Comparison of ENCODE assay signal across 14 cellular contexts in genomic region chr9:8651830-8652229, GRCh38.
DNase-seq lines count a peak whose midpoint lies in the region; ATAC-seq and TF ChIP-seq lines count a peak whose summit lies in the region.
"Had no signal": no experiment of that assay in that cellular context is flagged by ENCODE, and none has a peak within 500 bp of the region (broad histone marks: within the 10 kb centered on the region; RNA-seq: fewer than 3 reads in every experiment).

No MANE protein-coding gene starts in this region.

- peak overlapping the region; percentile 4 for H3K4me2 ChIP-seq in neural cell (ENCODE audit: low read length)

- peak overlapping the region; percentile 1 for H3K27ac ChIP-seq in cingulate gyrus (ENCODE audit: low read depth, low read length)
- peak overlapping the region; percentile 6 for H3K27ac ChIP-seq in neural cell (ENCODE audit: low read length)
- no peak overlapping the region for H3K27ac ChIP-seq in spleen
- H3K27ac ChIP-seq: GM23248 had no signal

- H3K27me3 Mint-ChIP-seq in T-helper 17 cell = no peaks in the 10 kb centered on the region
- H3K27me3 Mint-ChIP-seq: CD4-positive, CD25-positive, alpha-beta regulatory T cell had no signal

- H3K4me1 Mint-ChIP-seq in T-helper 17 cell = no peaks in the 10 kb centered on the region
- H3K4me1 Mint-ChIP-seq: CD4-positive, CD25-positive, alpha-beta regulatory T cell had no signal

- peaks cover 16% of the 10 kb centered on the region for H3K79me2 ChIP-seq in neural cell (replicated peaks; ENCODE audit: insufficient read depth, low read length)

- H3K4me3 Mint-ChIP-seq in T-helper 17 cell = no peak overlapping the region
- H3K4me3 Mint-ChIP-seq: CD4-positive, CD25-positive, alpha-beta regulatory T cell had no signal

- no peaks in the 10 kb centered on the region for H3K36me3 Mint-ChIP-seq in T-helper 17 cell (ENCODE audit: low read depth)
- H3K36me3 Mint-ChIP-seq: CD4-positive, CD25-positive, alpha-beta regulatory T cell had no signal

- no peaks in the 10 kb centered on the region for H3K9me3 ChIP-seq in neural cell (ENCODE audit: low read length)
- H3K9me3 ChIP-seq in T-helper 17 cell (ENCODE audit: control insufficient read depth, low read length, poor library complexity, severe bottlenecking) = no peaks in the 10 kb centered on the region
- no peaks in the 10 kb centered on the region for H3K9me3 ChIP-seq in spleen

- H2AFZ ChIP-seq in neural cell (ENCODE audit: low read depth, low read length) = no peak overlapping the region
- H2AFZ ChIP-seq: GM23248 had no signal

- TF ChIP-seq RAD21 in neural cell (conservative IDR thresholded peaks at IDR 0.05) = no peak

- no peak for TF ChIP-seq EP300 in neural cell (conservative IDR thresholded peaks at IDR 0.05; ENCODE audit: poor library complexity, severe bottlenecking)

- no peak overlapping the region for H3K27ac Mint-ChIP-seq in T-helper 17 cell
- H3K27ac Mint-ChIP-seq: CD4-positive, CD25-positive, alpha-beta regulatory T cell had no signal

- DNase-seq in COR-L47 (lab: John Stamatoyannopoulos, UW) (peak; percentile 22), NCI-H446 (lab: John Stamatoyannopoulos, UW) (peak; percentile 65 to 69), T-helper 17 cell (no peak), spleen (no peak), T-helper 2 cell (no peak)
- DNase-seq: Calu3; CD4-positive, CD25-positive, alpha-beta regulatory T cell; GM23248; NCI-H1436 treated with DMSO at 0.1 percent for 48 hours; NCI-H82; SIG-M5 had no signal

- TF ChIP-seq POLR2A in spleen (IDR thresholded peaks at IDR 0.05) = no peak

- H3F3A ChIP-seq in neural cell (ENCODE audit: insufficient read depth, low read length, poor library complexity, severe bottlenecking) = no peaks in the 10 kb centered on the region

- H3K36me3 ChIP-seq in neural cell (ENCODE audit: insufficient read depth, low read length) (no peaks in the 10 kb centered on the region), spleen (no peaks in the 10 kb centered on the region)

- 60 to 71% (median 64%) methylated on average over 4 of the region's 4 CpGs for WGBS in spleen, 5 donors

- peaks cover 0 to 5% (median 0%) of the 10 kb centered on the region in 6 donors for H3K4me1 ChIP-seq in spleen

- H3K9me2 ChIP-seq in neural cell (ENCODE audit: insufficient read depth, low read length) = no peaks in the 10 kb centered on the region

- H3K4me3 ChIP-seq in neural cell (ENCODE audit: low read length) (peak overlapping the region; percentile 8), spleen (no peak overlapping the region)
- H3K4me3 ChIP-seq: GM23248 had no signal

- H3K27me3 ChIP-seq in neural cell (ENCODE audit: insufficient read depth, low read depth, low read length) (no peaks in the 10 kb centered on the region), spleen (replicated peaks in 1 of 7) (no peaks in the 10 kb centered on the region)

- ATAC-seq in T-helper 17 cell = no peak
- no peak for ATAC-seq in GM18870 (IDR thresholded peaks at IDR 0.05; ENCODE audit: unreplicated experiment)

- H3K9ac ChIP-seq in neural cell (ENCODE audit: low read length) = no peak overlapping the region
- H3K9ac ChIP-seq: GM23248 had no signal

- intact Hi-C loops in spleen (cut with DNase I; ENCODE audit: low total_unique reads) = no loop called here

- H4K20me1 ChIP-seq in neural cell (ENCODE audit: insufficient read depth) = no peaks in the 10 kb centered on the region

- no peak for TF ChIP-seq CTCF in neural cell (IDR thresholded peaks at IDR 0.05; ENCODE audit: poor library complexity, severe bottlenecking)
- no peak for TF ChIP-seq CTCF in spleen (IDR thresholded peaks at IDR 0.05 in 8 of 11, conservative IDR thresholded peaks at IDR 0.05 in 3 of 11)

TF ChIP-seq in neural cell, 6 proteins besides CTCF, POLR2A, EP300 and RAD21:
- TF ChIP-seq SMC3 (conservative IDR thresholded peaks at IDR 0.05; ENCODE audit: poor library complexity) (no peak), REST (IDR thresholded peaks at IDR 0.05; ENCODE audit: borderline replicate concordance) (no peak), EZH2 (IDR thresholded peaks at IDR 0.05; ENCODE audit: borderline replicate concordance, insufficient read depth, low read length, poor library complexity, severe bottlenecking) (no peak), TAF1 (IDR thresholded peaks at IDR 0.05; ENCODE audit: low read depth) (no peak), POLR2AphosphoS5 (IDR thresholded peaks at IDR 0.05) (no peak), MXI1 (conservative IDR thresholded peaks at IDR 0.05; ENCODE audit: poor library complexity, severe bottlenecking) (no peak)

Comparison
In these comparisons a context has a peak if more than half of its experiments do, and no peak if none do; other contexts are left out.
1. DNase-seq: peak in COR-L47 (single experiment) and NCI-H446 (2 of 2); none in T-helper 17 cell (0 of 3), spleen (single experiment) and T-helper 2 cell (0 of 5).
2. H3K27ac ChIP-seq: peak in cingulate gyrus (single experiment) and neural cell (single experiment); none in spleen (0 of 8).